8 cellular contexts compared by ENCODE assay signal in the genomic region with DNA sequence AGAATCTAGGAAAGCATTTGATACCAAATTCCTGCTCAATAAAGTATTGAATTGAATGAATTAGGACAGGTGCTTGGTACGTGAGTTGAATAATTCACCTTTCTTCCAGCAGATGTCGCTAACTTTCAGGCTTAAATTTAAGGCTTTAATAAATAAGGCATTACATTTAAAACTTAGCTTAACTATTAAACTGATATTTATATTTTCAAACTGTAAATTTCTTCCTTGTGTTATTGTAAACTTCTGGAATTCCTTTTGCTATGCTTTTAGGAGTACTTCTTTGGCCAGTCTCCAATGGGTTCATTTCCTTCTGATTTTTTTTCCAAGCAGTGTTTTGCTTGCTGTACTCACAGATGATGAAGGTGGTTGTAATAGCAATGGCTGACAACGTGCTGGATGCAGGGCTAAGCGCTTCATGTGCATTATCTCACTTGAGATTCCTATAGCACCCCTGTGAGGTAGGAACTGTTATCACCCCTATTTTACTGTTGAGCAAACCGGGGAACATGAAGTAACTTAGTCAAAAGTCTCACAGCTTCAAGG.
DNase-seq lines count a peak whose midpoint lies in the region; ATAC-seq and TF ChIP-seq lines count a peak whose summit lies in the region.

No MANE protein-coding gene starts in this region.

- no peaks in the 10 kb centered on the region for H3K36me3 Mint-ChIP-seq in endothelial cell (ENCODE audit: low read depth, unreplicated experiment)
- no peaks in the 10 kb centered on the region for H3K36me3 Mint-ChIP-seq in naive B cell

- peak overlapping the region; percentile 33; the same call in 1 of the 2 replicates for H2AFZ ChIP-seq in MM.1S (ENCODE audit: low read length)

- no peaks in the 10 kb centered on the region for H3K9me3 Mint-ChIP-seq in endothelial cell (ENCODE audit: unreplicated experiment)
- H3K9me3 Mint-ChIP-seq in naive B cell: peaks cover 0 to 10% (median 4%) of the 10 kb centered on the region in 7 donors

- no peaks in the 10 kb centered on the region for H4K20me1 ChIP-seq in MM.1S (ENCODE audit: insufficient read depth, low read length)

- TF ChIP-seq CTCF in AG09309 (IDR thresholded peaks at IDR 0.05; ENCODE audit: control insufficient read depth, insufficient read depth, low read depth, low read length, missing control alignments): peak; percentile 47
- peak; percentile 49 for TF ChIP-seq CTCF in GM12872 (IDR thresholded peaks at IDR 0.05; ENCODE audit: insufficient read depth, low read depth, low read length)
- peak; percentile 71 for TF ChIP-seq CTCF in MM.1S (IDR thresholded peaks at IDR 0.05; ENCODE audit: low read length)
- peak; percentile 94 for TF ChIP-seq CTCF in endothelial cell (IDR thresholded peaks at IDR 0.05; ENCODE audit: unreplicated experiment)

- H3K27ac Mint-ChIP-seq in endothelial cell (ENCODE audit: unreplicated experiment) (no peak overlapping the region), naive B cell (no peak overlapping the region)

- DNase-seq in AG09309 (ENCODE audit: low read depth): peak; percentile 64
- peak; percentile 75 for DNase-seq in MM.1S
- DNase-seq in SK-MEL-5 (ENCODE audit: low read depth, low spot score): peak; percentile 86
- DNase-seq in endothelial cell (ENCODE audit: low spot score): peak; percentile 9
- no peak for DNase-seq in naive B cell

- H3K4me3 ChIP-seq in AG09309 (ENCODE audit: control insufficient read depth, low read depth, low read length) (no peak overlapping the region), MM.1S (ENCODE audit: low read length) (no peak overlapping the region)

- H3K9me2 ChIP-seq in MM.1S (replicated peaks; ENCODE audit: insufficient read depth, low read length): no peaks in the 10 kb centered on the region

- no peaks in the 10 kb centered on the region for H3K36me3 ChIP-seq in MM.1S (replicated peaks; ENCODE audit: insufficient read depth, low read length)

- H3K9me3 ChIP-seq in MM.1S (replicated peaks; ENCODE audit: insufficient read depth, low read length): no peaks in the 10 kb centered on the region

- H3K27me3 ChIP-seq in MM.1S (replicated peaks; ENCODE audit: insufficient read depth, low read length): no peaks in the 10 kb centered on the region

- ATAC-seq in naive B cell (ENCODE audit: low read depth in 2 of 2) (peak; percentile 49 to 78), HG03097 (IDR thresholded peaks at IDR 0.05; ENCODE audit: low FRiP score, unreplicated experiment) (no peak), GM18867 (IDR thresholded peaks at IDR 0.05; ENCODE audit: unreplicated experiment) (no peak)

- in situ Hi-C loops in SK-MEL-5 (cut with HindIII; ENCODE audit: low pct_unique_long_range_greater_than_20kb, low sequenced_read_pairs): no loop called here

- H3K4me2 ChIP-seq in MM.1S (ENCODE audit: low read depth, low read length): no peak overlapping the region

- H3F3A ChIP-seq in MM.1S (ENCODE audit: insufficient read depth, low read length): no peaks in the 10 kb centered on the region

- no peak overlapping the region for H3K9ac ChIP-seq in MM.1S (ENCODE audit: low read length)

- H3K27ac ChIP-seq in MM.1S (ENCODE audit: low read length): no peak overlapping the region

- H3K4me1 ChIP-seq in MM.1S (ENCODE audit: low read length): no peaks in the 10 kb centered on the region

- no peaks in the 10 kb centered on the region for H3K79me2 ChIP-seq in MM.1S (ENCODE audit: low read length)

- H3K4me1 Mint-ChIP-seq in endothelial cell (ENCODE audit: unreplicated experiment): no peaks in the 10 kb centered on the region
- no peaks in the 10 kb centered on the region for H3K4me1 Mint-ChIP-seq in naive B cell

- H3K27me3 Mint-ChIP-seq in endothelial cell (ENCODE audit: unreplicated experiment) (no peaks in the 10 kb centered on the region), naive B cell (no peaks in the 10 kb centered on the region)

- H3K4me3 Mint-ChIP-seq in endothelial cell (ENCODE audit: unreplicated experiment) (no peak overlapping the region), naive B cell (no peak overlapping the region)

Comparison
In these comparisons a context has a peak if more than half of its experiments do, and no peak if none do; other contexts are left out.
1. ATAC-seq: peak in naive B cell (2 of 2); none in HG03097 (single experiment) and GM18867 (single experiment).
2. Peak in every context shown above with its lines, with median percentiles within 50 percentile points of each other: CTCF ChIP-seq.